In genomic region chr18:27653247-27653646, GRCh38 we compare ENCODE assay signal across 32 cellular contexts.
"Had no signal": no experiment of that assay in that cellular context is flagged by ENCODE, and none has a peak within 500 bp of the region (broad histone marks: within the 10 kb centered on the region; RNA-seq: fewer than 3 reads in every experiment).

No MANE protein-coding gene starts in this region.

- H3K79me2 ChIP-seq: parathyroid adenoma had no signal

- H3K4me1 Mint-ChIP-seq: naive thymus-derived CD8-positive, alpha-beta T cell; stimulated activated memory B cell treated with anti-CD40 and anti-IgM and Interleukin-4, amounts not matched to agents 10 μg/mL and 1 μg/mL and 100 μg/mL, for 72 hours; stimulated activated naive CD8-positive, alpha-beta T cell treated with anti-CD3 and anti-CD28 coated beads, Interleukin-15, amount 100 ng/mL, for 72 hours had no signal

- H3K4me1 ChIP-seq: parathyroid adenoma, psoas muscle, spleen, suprapubic skin, testis, tibial artery, transverse colon, upper lobe of right lung, uterus had no signal

- H3K4me3 Mint-ChIP-seq: naive thymus-derived CD8-positive, alpha-beta T cell; natural killer cell treated with Interleukin-12 subunit alpha and Interleukin-12 subunit beta and Interleukin-15 and Interleukin-18, amount 100 ng/mL, for 72 hours; nephron progenitor cell; neural crest cell; stimulated activated memory B cell treated with anti-CD40 and anti-IgM and Interleukin-4, amounts not matched to agents 10 μg/mL and 1 μg/mL and 100 μg/mL, for 72 hours; stimulated activated naive CD8-positive, alpha-beta T cell treated with anti-CD3 and anti-CD28 coated beads, Interleukin-15, amount 100 ng/mL, for 72 hours; type B pancreatic cell had no signal

- DNase-seq: naive thymus-derived CD8-positive, alpha-beta T cell; nephron progenitor cell; occipital lobe; ovary; posterior cingulate gyrus; psoas muscle; right cardiac atrium; spleen; stimulated activated CD4-positive, alpha-beta T cell treated with anti-CD3 and anti-CD28 coated beads, Interleukin-12 subunit alpha, Interleukin-12 subunit beta, amount 100 ng/mL, for 4 hours; stimulated activated CD4-positive, alpha-beta T cell treated with anti-CD3 and anti-CD28 coated beads, Interleukin-1b, Interleukin-23, amount 100 ng/mL, for 48 hours; stimulated activated CD4-positive, alpha-beta T cell treated with anti-CD3 and anti-CD28 coated beads, Interleukin-4, amount 100 ng/mL, for 1 hour; stimulated activated CD4-positive, alpha-beta T cell treated with anti-CD3 and anti-CD28 coated beads, Interleukin-4, amount 100 ng/mL, for 4 hours; stimulated activated CD8-positive, alpha-beta memory T cell treated with anti-CD3 and anti-CD28 coated beads, Interleukin-4, amount 100 ng/mL, for 48 hours; stimulated activated naive CD4-positive, alpha-beta T cell; stimulated activated naive CD8-positive, alpha-beta T cell treated with anti-CD3 and anti-CD28 coated beads, Interleukin-15, amount 100 ng/mL, for 72 hours; stimulated activated naive CD8-positive, alpha-beta T cell treated with anti-CD3 and anti-CD28 coated beads, Interleukin-15, Interleukin-2, amounts not matched to agents 100 U/mL and 50 U/mL, for 24 hours; substantia nigra; testis; tibial artery; transverse colon; upper lobe of right lung; uterus had no signal

- H3K27ac Mint-ChIP-seq: naive thymus-derived CD8-positive, alpha-beta T cell; natural killer cell treated with Interleukin-12 subunit alpha and Interleukin-12 subunit beta and Interleukin-15 and Interleukin-18, amount 100 ng/mL, for 72 hours; nephron progenitor cell; progenitor cell of endocrine pancreas; stimulated activated memory B cell treated with anti-CD40 and anti-IgM and Interleukin-4, amounts not matched to agents 10 μg/mL and 1 μg/mL and 100 μg/mL, for 72 hours; stimulated activated naive CD8-positive, alpha-beta T cell treated with anti-CD3 and anti-CD28 coated beads, Interleukin-15, amount 100 ng/mL, for 72 hours; type B pancreatic cell had no signal

- H3K36me3 ChIP-seq: ovary, spleen, suprapubic skin, tibial artery, transverse colon, upper lobe of right lung, uterus had no signal

- H3K27me3 ChIP-seq: ovary, spleen, suprapubic skin, testis, tibial artery, transverse colon, upper lobe of right lung, uterus had no signal

- H3K27me3 Mint-ChIP-seq: naive thymus-derived CD8-positive, alpha-beta T cell; natural killer cell treated with Interleukin-12 subunit alpha and Interleukin-12 subunit beta and Interleukin-15 and Interleukin-18, amount 100 ng/mL, for 72 hours; stimulated activated memory B cell treated with anti-CD40 and anti-IgM and Interleukin-4, amounts not matched to agents 10 μg/mL and 1 μg/mL and 100 μg/mL, for 72 hours; stimulated activated naive CD8-positive, alpha-beta T cell treated with anti-CD3 and anti-CD28 coated beads, Interleukin-15, amount 100 ng/mL, for 72 hours had no signal

- H3K4me2 ChIP-seq: smooth muscle cell had no signal

- H3K9ac ChIP-seq: parathyroid adenoma had no signal

- H3K9me3 ChIP-seq: ovary, psoas muscle, suprapubic skin, testis, tibial artery, transverse colon, upper lobe of right lung, uterus had no signal

- ATAC-seq: naive thymus-derived CD8-positive, alpha-beta T cell; natural killer cell treated with Interleukin-12 subunit alpha and Interleukin-12 subunit beta and Interleukin-15 and Interleukin-18, amount 100 ng/mL, for 72 hours; psoas muscle; right cardiac atrium; sciatic nerve; stimulated activated memory B cell treated with anti-CD40 and anti-IgM and Interleukin-4, amounts not matched to agents 10 μg/mL and 1 μg/mL and 100 μg/mL, for 72 hours; stimulated activated naive CD8-positive, alpha-beta T cell treated with anti-CD3 and anti-CD28 coated beads, Interleukin-15, amount 100 ng/mL, for 72 hours; stimulated activated naive CD8-positive, alpha-beta T cell treated with anti-CD3 and anti-CD28 coated beads, Interleukin-15, Interleukin-2, amounts not matched to agents 100 U/mL and 50 U/mL, for 24 hours; upper lobe of right lung had no signal

- H3K9me3 Mint-ChIP-seq: nephron progenitor cell, type B pancreatic cell had no signal

- H2AFZ ChIP-seq: parathyroid adenoma had no signal

- H3K27ac ChIP-seq: ovary, parathyroid adenoma, psoas muscle, skin epidermis, spleen, suprapubic skin, testis, tibial artery, transverse colon, upper lobe of right lung, uterus had no signal

- H3K36me3 Mint-ChIP-seq: stimulated activated memory B cell treated with anti-CD40 and anti-IgM and Interleukin-4, amounts not matched to agents 10 μg/mL and 1 μg/mL and 100 μg/mL, for 72 hours; type B pancreatic cell had no signal

- H3K4me3 ChIP-seq: ovary, psoas muscle, skin epidermis, smooth muscle cell, spleen, suprapubic skin, testis, tibial artery, transverse colon, upper lobe of right lung, uterus had no signal
